Comparison of ENCODE assay signal across 8 cellular contexts in genomic region chr19:1862424-1863307, GRCh38. TPM values are rescaled to one million over a fixed set of nuclear protein-coding genes. Genes with fewer than 3 reads are reported as not detected.
DNase-seq lines count a peak whose midpoint lies in the region; ATAC-seq, FAIRE-seq and TF ChIP-seq lines count a peak whose summit lies in the region.

No MANE protein-coding gene starts in this region.

- no peaks in the 10 kb centered on the region for H3K36me3 ChIP-seq in RWPE2 (ENCODE audit: low read depth)
- no peaks in the 10 kb centered on the region for H3K36me3 ChIP-seq in astrocyte (ENCODE audit: insufficient read depth, low read length)

- peaks cover 4% of the 10 kb centered on the region for H3K4me1 Mint-ChIP-seq in astrocyte (ENCODE audit: low read depth, unreplicated experiment)
- H3K4me1 Mint-ChIP-seq in stimulated activated naive B cell treated with anti-CD40 and anti-IgM and Interleukin-4, amounts not matched to agents 10 μg/mL and 1 μg/mL and 100 μg/mL, for 72 hours, result peaks cover 33 to 67% of the 10 kb centered on the region in 2 donors

- peak overlapping the region; percentile 87 for H3K27ac Mint-ChIP-seq in astrocyte (ENCODE audit: unreplicated experiment)
- H3K27ac Mint-ChIP-seq in stimulated activated naive B cell treated with anti-CD40 and anti-IgM and Interleukin-4, amounts not matched to agents 10 μg/mL and 1 μg/mL and 100 μg/mL, for 72 hours, result peak overlapping the region; percentile 98

- no peaks in the 10 kb centered on the region for H3K36me3 Mint-ChIP-seq in astrocyte (ENCODE audit: low read depth, unreplicated experiment)
- peaks cover 8 to 9% of the 10 kb centered on the region in 2 donors for H3K36me3 Mint-ChIP-seq in stimulated activated naive B cell treated with anti-CD40 and anti-IgM and Interleukin-4, amounts not matched to agents 10 μg/mL and 1 μg/mL and 100 μg/mL, for 72 hours

- H3K27ac ChIP-seq in RWPE2 (ENCODE audit: poor library complexity, severe bottlenecking) (peak overlapping the region; percentile 82), astrocyte (ENCODE audit: low read depth, low read length) (peak overlapping the region; percentile 38)

- peaks cover 50% of the 10 kb centered on the region for H4K20me1 ChIP-seq in astrocyte (ENCODE audit: insufficient read depth, low read length)

- peak; percentile 1 for ATAC-seq in HG02759 (IDR thresholded peaks at IDR 0.05; ENCODE audit: unreplicated experiment)
- ATAC-seq in RWPE2 (ENCODE audit: low read depth), result no peak
- peak; percentile 1 to 3 for ATAC-seq in stimulated activated naive B cell treated with anti-CD40 and anti-IgM and Interleukin-4, amounts not matched to agents 10 μg/mL and 1 μg/mL and 100 μg/mL, for 72 hours (replicated peaks)
- no peak for ATAC-seq in GM19455 (IDR thresholded peaks at IDR 0.05; ENCODE audit: unreplicated experiment)

- no peak overlapping the region for H2AFZ ChIP-seq in astrocyte (ENCODE audit: low read depth, low read length)

- TF ChIP-seq CTCF in RWPE2 (IDR thresholded peaks at IDR 0.05; ENCODE audit: poor library complexity, severe bottlenecking), result no peak
- no peak for TF ChIP-seq CTCF in astrocyte (IDR thresholded peaks at IDR 0.05; ENCODE audit: insufficient read depth, low read depth, low read length)

- H3K79me2 ChIP-seq in astrocyte (ENCODE audit: insufficient read depth, low read length), result peaks cover 50% of the 10 kb centered on the region

- H3K4me1 ChIP-seq in RWPE2 (ENCODE audit: insufficient read depth, poor library complexity, severe bottlenecking) (peaks cover 22% of the 10 kb centered on the region), astrocyte (ENCODE audit: insufficient read depth, low read length) (peaks cover 31% of the 10 kb centered on the region)

- H3K9me3 Mint-ChIP-seq in astrocyte (ENCODE audit: unreplicated experiment), result no peaks in the 10 kb centered on the region
- H3K9me3 Mint-ChIP-seq in stimulated activated naive B cell treated with anti-CD40 and anti-IgM and Interleukin-4, amounts not matched to agents 10 μg/mL and 1 μg/mL and 100 μg/mL, for 72 hours, result no peaks in the 10 kb centered on the region

- H3K9ac ChIP-seq in astrocyte (ENCODE audit: low read length), result peak overlapping the region; percentile 85

- H3K4me3 Mint-ChIP-seq in astrocyte (ENCODE audit: unreplicated experiment), result peak overlapping the region; percentile 90
- peak overlapping the region; percentile 97 to 99 for H3K4me3 Mint-ChIP-seq in stimulated activated naive B cell treated with anti-CD40 and anti-IgM and Interleukin-4, amounts not matched to agents 10 μg/mL and 1 μg/mL and 100 μg/mL, for 72 hours

- H3K9me3 ChIP-seq in RWPE2 (ENCODE audit: severe bottlenecking) (no peaks in the 10 kb centered on the region), astrocyte (ENCODE audit: insufficient read depth, low read depth, low read length) (no peaks in the 10 kb centered on the region)

- FAIRE-seq in astrocyte (lab: Jason Lieb, UNC), result no peak

- H3K27me3 Mint-ChIP-seq in astrocyte (ENCODE audit: low read depth, unreplicated experiment), result no peaks in the 10 kb centered on the region
- no peaks in the 10 kb centered on the region for H3K27me3 Mint-ChIP-seq in stimulated activated naive B cell treated with anti-CD40 and anti-IgM and Interleukin-4, amounts not matched to agents 10 μg/mL and 1 μg/mL and 100 μg/mL, for 72 hours

- peak; percentile 86 for DNase-seq in GM03348 (ENCODE audit: low spot score)
- DNase-seq in RWPE2 (ENCODE audit: low spot score), result no peak
- DNase-seq in astrocyte (ENCODE audit: low read depth), result no peak
- DNase-seq in left kidney (ENCODE audit: low read depth, low spot score), result peak; percentile 52
- DNase-seq in stimulated activated naive B cell treated with anti-CD40 and anti-IgM and Interleukin-4, amounts not matched to agents 10 μg/mL and 1 μg/mL and 100 μg/mL, for 72 hours, result no peak
- no peak for DNase-seq in NCI-H510A treated with DMSO at 0.1 percent for 48 hours (lab: John Stamatoyannopoulos, UW)

- peak overlapping the region; percentile 98 for H3K4me2 ChIP-seq in astrocyte (ENCODE audit: low read length)

- peak overlapping the region; percentile 61 for H3K4me3 ChIP-seq in RWPE2 (ENCODE audit: severe bottlenecking)
- H3K4me3 ChIP-seq in astrocyte (ENCODE audit: insufficient read depth, low read depth, low read length), result peak overlapping the region; percentile 86

- H3K27me3 ChIP-seq in RWPE2 (ENCODE audit: insufficient read depth, poor library complexity, severe bottlenecking), result no peaks in the 10 kb centered on the region
- no peaks in the 10 kb centered on the region for H3K27me3 ChIP-seq in astrocyte (ENCODE audit: insufficient read depth, low read length)

RNA-seq across cellular contexts. Expression of gene KLF16, which starts 0.7 kb away (rescaled TPM):
- 52.4 and 58.1 TPM in 2 replicates for total RNA-seq in astrocyte

RNA-seq across cellular contexts. Expression of gene REXO1, which starts 14.4 kb away (rescaled TPM):
- 35.5 and 36.2 TPM in 2 replicates for total RNA-seq in astrocyte

RNA-seq across cellular contexts. Expression of gene ABHD17A, which starts 22.6 kb away (rescaled TPM):
- total RNA-seq in astrocyte, result 56.7 and 61.4 TPM in 2 replicates

RNA-seq across cellular contexts. Expression of gene ADAT3, which starts 42.5 kb away (rescaled TPM):
- 3.7 and 5.7 TPM in 2 replicates for total RNA-seq in astrocyte

RNA-seq across cellular contexts. Expression of gene SCAMP4, which starts 42.5 kb away (rescaled TPM):
- total RNA-seq in astrocyte, result 72.2 and 73.4 TPM in 2 replicates

Comparison
In these comparisons a context has a peak if more than half of its experiments do, and no peak if none do; other contexts are left out.
1. DNase-seq: peak in GM03348 (single experiment) and left kidney (single experiment); none in RWPE2 (single experiment), astrocyte (single experiment), stimulated activated naive B cell treated with anti-CD40 and anti-IgM and Interleukin-4, amounts not matched to agents 10 μg/mL and 1 μg/mL and 100 μg/mL, for 72 hours (single experiment) and NCI-H510A treated with DMSO at 0.1 percent for 48 hours (single experiment).
2. ATAC-seq: peak in HG02759 (single experiment) and stimulated activated naive B cell treated with anti-CD40 and anti-IgM and Interleukin-4, amounts not matched to agents 10 μg/mL and 1 μg/mL and 100 μg/mL, for 72 hours (2 of 2); none in RWPE2 (single experiment) and GM19455 (single experiment).